In the genomic region with DNA sequence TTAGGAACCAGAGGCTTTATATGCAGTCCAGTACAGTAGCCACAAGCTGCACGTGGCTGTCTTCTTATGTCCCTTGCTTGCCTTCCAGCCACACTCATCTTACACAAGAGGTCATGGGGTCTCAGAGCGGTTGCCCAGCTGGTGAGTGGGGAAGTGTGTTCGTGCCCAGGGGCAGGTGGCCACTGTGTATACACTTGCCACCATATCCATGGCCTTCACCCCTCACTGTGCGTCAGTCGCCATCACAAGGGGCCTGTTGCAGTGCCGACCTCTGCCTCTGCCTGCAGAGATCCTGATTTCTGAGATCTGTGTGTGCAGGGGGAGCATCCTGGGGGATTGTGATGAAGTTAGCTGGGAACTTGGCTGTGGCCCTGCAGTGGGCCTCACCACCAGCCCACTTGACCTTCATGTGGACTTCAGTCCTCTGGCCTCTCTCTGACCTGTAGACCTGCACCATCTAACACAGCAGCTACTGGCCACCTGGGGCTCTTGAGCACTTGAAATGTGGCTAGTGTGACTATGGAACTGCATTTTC, we compare ENCODE assay signal across 13 cellular contexts. TPM values are rescaled to one million over a fixed set of nuclear protein-coding genes. Genes with fewer than 3 reads are reported as not detected.
DNase-seq lines count a peak whose midpoint lies in the region; ATAC-seq, FAIRE-seq and TF ChIP-seq lines count a peak whose summit lies in the region.
"Had no signal": no experiment of that assay in that cellular context is flagged by ENCODE, and none has a peak within 500 bp of the region (broad histone marks: within the 10 kb centered on the region; RNA-seq: fewer than 3 reads in every experiment).

No MANE protein-coding gene starts in this region.

- peaks cover 62% of the 10 kb centered on the region for H3K4me1 ChIP-seq in ACC112 (ENCODE audit: control insufficient read depth, insufficient read depth, low read length, unreplicated experiment)
- H3K4me1 ChIP-seq in endothelial cell of umbilical vein (ENCODE audit: control insufficient read depth, extremely low read depth, insufficient read depth, low read length): peaks cover 61% of the 10 kb centered on the region
- H3K4me1 ChIP-seq in osteoblast (ENCODE audit: insufficient read depth, low read length): peaks cover 62% of the 10 kb centered on the region

- peaks cover 7% of the 10 kb centered on the region for H3K4me1 Mint-ChIP-seq in activated CD8-positive, alpha-beta T cell treated with anti-CD3 and anti-CD28 coated beads, Interleukin-2, amount 10 ng/mL, durations not matched to agents 7 days and 5 days (ENCODE audit: low read depth)

- no peak for TF ChIP-seq POLR2A in endothelial cell of umbilical vein (IDR thresholded peaks at IDR 0.05; ENCODE audit: low read depth, low read length)

- intact Hi-C loops in endothelial cell of umbilical vein (cut with micrococcal nuclease): no loop called here

- FAIRE-seq in endothelial cell of umbilical vein (lab: Jason Lieb, UNC): no peak

- peaks cover 35% of the 10 kb centered on the region for H3K36me3 Mint-ChIP-seq in activated CD8-positive, alpha-beta T cell treated with anti-CD3 and anti-CD28 coated beads, Interleukin-2, amount 10 ng/mL, durations not matched to agents 7 days and 5 days (ENCODE audit: low read depth)

- H3K79me2 ChIP-seq in ACC112 (ENCODE audit: control insufficient read depth, insufficient read depth, low read length, unreplicated experiment) (peaks cover 45% of the 10 kb centered on the region), endothelial cell of umbilical vein (ENCODE audit: control insufficient read depth, insufficient read depth, low read length) (peaks cover 52% of the 10 kb centered on the region), osteoblast (ENCODE audit: insufficient read depth, low read length) (peaks cover 62% of the 10 kb centered on the region)

- dilution Hi-C loops in endothelial cell of umbilical vein (cut with MboI; ENCODE audit: extremely low pct_ligation_motif_present, low sequenced_read_pairs): no loop called here

- H3K9me3 ChIP-seq in endothelial cell of umbilical vein (replicated peaks; ENCODE audit: control insufficient read depth, insufficient read depth, low read length) (no peaks in the 10 kb centered on the region), osteoblast (ENCODE audit: low read depth, low read length) (no peaks in the 10 kb centered on the region)

- no TSS peak for BruUV-seq in endothelial cell of umbilical vein (replicated peaks; lab: Mats Ljungman, UMichigan)

- no peak for ATAC-seq in HG02885 (IDR thresholded peaks at IDR 0.05; ENCODE audit: poor library complexity, unreplicated experiment)
- ATAC-seq in GM21619 (IDR thresholded peaks at IDR 0.05; ENCODE audit: unreplicated experiment): no peak
- ATAC-seq in activated CD8-positive, alpha-beta T cell treated with anti-CD3 and anti-CD28 coated beads, Interleukin-2, amount 10 ng/mL, durations not matched to agents 7 days and 5 days: no peak

- H4K20me1 ChIP-seq in endothelial cell of umbilical vein (replicated peaks; ENCODE audit: control insufficient read depth, extremely low read depth, insufficient read depth, low read length) (no peaks in the 10 kb centered on the region), osteoblast (ENCODE audit: insufficient read depth, low read length) (no peaks in the 10 kb centered on the region)

- H3K36me3 ChIP-seq in ACC112 (ENCODE audit: insufficient read depth, low read length): peaks cover 12% of the 10 kb centered on the region; the same call in 1 of the 2 replicates
- no peaks in the 10 kb centered on the region for H3K36me3 ChIP-seq in endothelial cell of umbilical vein (ENCODE audit: control insufficient read depth in 2 of 2, extremely low read depth in 1 of 2, insufficient read depth in 2 of 2, low read length in 2 of 2)
- H3K36me3 ChIP-seq in osteoblast (ENCODE audit: insufficient read depth, low read length): no peaks in the 10 kb centered on the region

- H3K4me2 ChIP-seq in endothelial cell of umbilical vein (ENCODE audit: insufficient read depth, low read length): no peak overlapping the region
- no peak overlapping the region for H3K4me2 ChIP-seq in osteoblast (ENCODE audit: insufficient read depth, low read length)

- no peaks in the 10 kb centered on the region for H3K9me1 ChIP-seq in endothelial cell of umbilical vein (replicated peaks; ENCODE audit: control insufficient read depth, extremely low read depth, insufficient read depth, low read length)

- H3K9me3 Mint-ChIP-seq in activated CD8-positive, alpha-beta T cell treated with anti-CD3 and anti-CD28 coated beads, Interleukin-2, amount 10 ng/mL, durations not matched to agents 7 days and 5 days (ENCODE audit: insufficient read depth): peaks cover 3% of the 10 kb centered on the region

- TF ChIP-seq CTCF in endothelial cell of umbilical vein (IDR thresholded peaks at IDR 0.05; ENCODE audit: extremely low read depth in 1 of 2, insufficient read depth in 1 of 2, low read depth in 1 of 2, low read length in 2 of 2) (no peak), osteoblast (IDR thresholded peaks at IDR 0.05; ENCODE audit: extremely low read depth, low read depth, low read length) (no peak)

- POLR2A ChIA-PET in endothelial cell of umbilical vein (lab: Charles Lee): interaction anchor here (0.7 kb wide), 1 partner anchor 258 kb away, joined by 4 read pairs; no protein-coding TSS in a partner anchor
- POLR2A ChIA-PET in activated CD8-positive, alpha-beta T cell treated with anti-CD3 and anti-CD28 coated beads, Interleukin-2, amount 10 ng/mL, durations not matched to agents 7 days and 5 days (lab: Charles Lee): no interaction called here

- H3K4me3 Mint-ChIP-seq in activated CD8-positive, alpha-beta T cell treated with anti-CD3 and anti-CD28 coated beads, Interleukin-2, amount 10 ng/mL, durations not matched to agents 7 days and 5 days: no peak overlapping the region

- H3K4me3 ChIP-seq in ACC112 (ENCODE audit: low read depth, low read length) (no peak overlapping the region), endothelial cell of umbilical vein (replicated peaks in 1 of 3; ENCODE audit: insufficient read depth in 1 of 3, low read depth in 1 of 3, low read length in 3 of 3) (no peak overlapping the region), osteoblast (ENCODE audit: insufficient read depth, low read length) (no peak overlapping the region)

- CTCF ChIA-PET in endothelial cell of umbilical vein (lab: Charles Lee): interaction anchor here (0.7 to 3.7 kb wide), 3 partner anchors 10 to 131 kb away, joined by 3 to 42 read pairs (median 3); no protein-coding TSS in a partner anchor
- CTCF ChIA-PET in activated CD8-positive, alpha-beta T cell treated with anti-CD3 and anti-CD28 coated beads, Interleukin-2, amount 10 ng/mL, durations not matched to agents 7 days and 5 days (lab: Charles Lee): interaction anchor here (1.0 kb wide), 1 partner anchor 99 kb away, joined by 4 read pairs; no protein-coding TSS in a partner anchor

- H3K27me3 ChIP-seq in ACC112 (ENCODE audit: insufficient read depth, low read length): no peaks in the 10 kb centered on the region
- H3K27me3 ChIP-seq in endothelial cell of umbilical vein (ENCODE audit: control insufficient read depth in 2 of 2, insufficient read depth in 2 of 2, low read length in 2 of 2): no peaks in the 10 kb centered on the region
- H3K27me3 ChIP-seq in osteoblast (ENCODE audit: insufficient read depth, low read length): no peaks in the 10 kb centered on the region

- H3K27me3 Mint-ChIP-seq in activated CD8-positive, alpha-beta T cell treated with anti-CD3 and anti-CD28 coated beads, Interleukin-2, amount 10 ng/mL, durations not matched to agents 7 days and 5 days (ENCODE audit: low read depth): no peaks in the 10 kb centered on the region

- DNase-seq in NOMO-1 treated with DMSO at 0.1 percent for 48 hours (lab: John Stamatoyannopoulos, UW; ENCODE audit: unreplicated experiment) (peak; percentile 22), endothelial cell of umbilical vein (ENCODE audit: low read depth, low spot score) (peak; percentile 16), osteoblast (ENCODE audit: insufficient read length, low spot score, missing footprints) (no peak)
- no peak for DNase-seq in stimulated activated CD4-positive, alpha-beta T cell treated with anti-CD3 and anti-CD28 coated beads, Interleukin-4, amount 100 ng/mL, for 1 hour
- no peak for DNase-seq in activated CD8-positive, alpha-beta T cell treated with anti-CD3 and anti-CD28 coated beads, Interleukin-2, amount 10 ng/mL, durations not matched to agents 7 days and 5 days
- DNase-seq: activated CD8-positive, alpha-beta memory T cell treated with anti-CD3 and anti-CD28 coated beads, Interleukin-2, amount 50 U/mL, for 4 hours; anterior cingulate cortex; H7; kidney glomerular epithelial cell; NCI-H1417 treated with DMSO at 0.1 percent for 48 hours had no signal

- H3K27ac Mint-ChIP-seq in activated CD8-positive, alpha-beta T cell treated with anti-CD3 and anti-CD28 coated beads, Interleukin-2, amount 10 ng/mL, durations not matched to agents 7 days and 5 days: no peak overlapping the region

- H3K9ac ChIP-seq in endothelial cell of umbilical vein (replicated peaks; ENCODE audit: extremely low read depth, insufficient read depth, low read length): peak overlapping the region; percentile 62

- H2AFZ ChIP-seq in ACC112 (ENCODE audit: low read length, unreplicated experiment) (no peak overlapping the region), endothelial cell of umbilical vein (ENCODE audit: low read depth, low read length) (no peak overlapping the region), osteoblast (ENCODE audit: low read length) (no peak overlapping the region)

- H3K27ac ChIP-seq in ACC112 (ENCODE audit: low read depth, low read length) (peak overlapping the region; percentile 98), endothelial cell of umbilical vein (ENCODE audit: insufficient read depth, low read depth, low read length) (peak overlapping the region; percentile 89), osteoblast (ENCODE audit: low read depth, low read length) (peak overlapping the region; percentile 99)

RNA-seq across cellular contexts. Expression of a gene that starts 43.1 kb away (rescaled TPM):
- total RNA-seq in endothelial cell of umbilical vein: 35.4 and 39.9 TPM in 2 replicates
- polyA plus RNA-seq in endothelial cell of umbilical vein: 9.1 and 11.9 TPM in 2 replicates
- 7.3 and 8.1 TPM in 2 replicates for polyA plus RNA-seq in endothelial cell of umbilical vein (2011; cell fraction: cytosol; rRNA removed)
- polyA plus RNA-seq in endothelial cell of umbilical vein (2011; cell fraction: nucleus; rRNA removed): 46.6 and 57.5 TPM in 2 replicates
- 23.9 and 24.6 TPM in 2 replicates for polyA plus RNA-seq in endothelial cell of umbilical vein (2012)
- 39.4 and 43.0 TPM in 2 replicates for polyA minus RNA-seq in endothelial cell of umbilical vein
- 24.6 TPM for polyA minus RNA-seq in endothelial cell of umbilical vein (2011; cell fraction: cytosol; rRNA and poly(A)+ RNA removed)
- 53.3 and 80.0 TPM in 2 replicates for polyA minus RNA-seq in endothelial cell of umbilical vein (2011; cell fraction: nucleus; rRNA and poly(A)+ RNA removed)
- total RNA-seq in osteoblast: 28.6 and 39.5 TPM in 2 replicates
- 10 to 100 TPM; 89.8 to 96.4 TPM for total RNA-seq in activated CD8-positive, alpha-beta T cell treated with anti-CD3 and anti-CD28 coated beads, Interleukin-2, amount 10 ng/mL, durations not matched to agents 7 days and 5 days

RNA-seq across cellular contexts. Expression of a gene that starts 51.6 kb away (rescaled TPM):
- 33.3 and 39.5 TPM in 2 replicates for total RNA-seq in endothelial cell of umbilical vein
- 11.9 and 12.6 TPM in 2 replicates for polyA plus RNA-seq in endothelial cell of umbilical vein
- 8.9 and 9.8 TPM in 2 replicates for polyA plus RNA-seq in endothelial cell of umbilical vein (2011; cell fraction: cytosol; rRNA removed)
- 35.5 and 37.7 TPM in 2 replicates for polyA plus RNA-seq in endothelial cell of umbilical vein (2011; cell fraction: nucleus; rRNA removed)
- 15.2 and 19.2 TPM in 2 replicates for polyA plus RNA-seq in endothelial cell of umbilical vein (2012)
- 46.6 and 57.5 TPM in 2 replicates for polyA minus RNA-seq in endothelial cell of umbilical vein
- polyA minus RNA-seq in endothelial cell of umbilical vein (2011; cell fraction: cytosol; rRNA and poly(A)+ RNA removed): 14.3 TPM
- 35.4 and 38.2 TPM in 2 replicates for polyA minus RNA-seq in endothelial cell of umbilical vein (2011; cell fraction: nucleus; rRNA and poly(A)+ RNA removed)
- 14.4 and 17.4 TPM in 2 replicates for total RNA-seq in osteoblast
- total RNA-seq in activated CD8-positive, alpha-beta T cell treated with anti-CD3 and anti-CD28 coated beads, Interleukin-2, amount 10 ng/mL, durations not matched to agents 7 days and 5 days: 10 to 100 TPM; 48.4 to 49.4 TPM

Comparison
In these comparisons a context has a peak if more than half of its experiments do, and no peak if none do; other contexts are left out.
1. DNase-seq: peak in NOMO-1 treated with DMSO at 0.1 percent for 48 hours (single experiment) and endothelial cell of umbilical vein (single experiment); none in osteoblast (single experiment), stimulated activated CD4-positive, alpha-beta T cell treated with anti-CD3 and anti-CD28 coated beads, Interleukin-4, amount 100 ng/mL, for 1 hour (single experiment) and activated CD8-positive, alpha-beta T cell treated with anti-CD3 and anti-CD28 coated beads, Interleukin-2, amount 10 ng/mL, durations not matched to agents 7 days and 5 days (single experiment).
2. Peak in every context shown above with its lines, with median percentiles within 50 percentile points of each other: H3K27ac ChIP-seq.